In the genomic region with DNA sequence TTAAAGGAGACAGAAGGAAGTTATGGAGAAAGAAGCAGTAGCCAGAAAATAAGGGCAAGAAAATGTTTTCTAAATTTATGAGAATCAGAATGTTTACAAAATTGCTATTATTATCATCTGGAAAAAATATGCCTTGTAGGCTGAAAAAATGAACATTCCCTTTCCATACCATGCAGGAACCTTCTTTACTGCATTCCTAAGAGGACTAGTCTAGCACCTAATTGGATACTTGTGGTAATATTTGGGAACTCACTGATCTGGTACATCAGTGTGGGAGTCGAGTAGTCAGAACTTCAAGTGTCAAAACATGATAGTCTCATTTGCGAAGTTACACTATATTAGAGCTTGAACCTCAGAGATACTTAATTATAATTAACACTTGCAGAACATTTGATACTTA, we compare ENCODE assay signal across 27 cellular contexts.
"Had no signal": no experiment of that assay in that cellular context is flagged by ENCODE, and none has a peak within 500 bp of the region (broad histone marks: within the 10 kb centered on the region; RNA-seq: fewer than 3 reads in every experiment).

No MANE protein-coding gene starts in this region.

- H3K27ac Mint-ChIP-seq: activated CD4-positive, alpha-beta memory T cell treated with anti-CD3 and anti-CD28 coated beads, Interleukin-2, amount 10 ng/mL, durations not matched to agents 7 days and 5 days; activated CD4-positive, alpha-beta T cell treated with anti-CD3 and anti-CD28 coated beads, Interleukin-2, amount 10 ng/mL, durations not matched to agents 7 days and 5 days; activated naive CD4-positive, alpha-beta T cell treated with anti-CD3 and anti-CD28 coated beads, Interleukin-2, amount 10 ng/mL, durations not matched to agents 7 days and 5 days; activated T-cell treated with anti-CD3 and anti-CD28 coated beads, Interleukin-2, amount 50 U/mL, for 24 hours had no signal

- H3K4me1 ChIP-seq: breast epithelium had no signal

- H3K36me3 ChIP-seq: breast epithelium, lower lobe of right lung, right atrium auricular region had no signal

- H3K27ac ChIP-seq: breast epithelium, heart left ventricle, lower lobe of right lung, right atrium auricular region, tibial nerve had no signal

- H3K9me3 ChIP-seq: breast epithelium, heart left ventricle, lower lobe of right lung, right atrium auricular region, spleen, tibial nerve had no signal

- H3K27me3 Mint-ChIP-seq: activated CD4-positive, alpha-beta memory T cell treated with anti-CD3 and anti-CD28 coated beads, Interleukin-2, amount 10 ng/mL, durations not matched to agents 7 days and 5 days; activated CD4-positive, alpha-beta T cell treated with anti-CD3 and anti-CD28 coated beads, Interleukin-2, amount 10 ng/mL, durations not matched to agents 7 days and 5 days; activated naive CD4-positive, alpha-beta T cell treated with anti-CD3 and anti-CD28 coated beads, Interleukin-2, amount 10 ng/mL, durations not matched to agents 7 days and 5 days; activated T-cell treated with anti-CD3 and anti-CD28 coated beads, Interleukin-2, amount 50 U/mL, for 24 hours; naive thymus-derived CD8-positive, alpha-beta T cell had no signal

- H3K9me3 Mint-ChIP-seq: activated CD4-positive, alpha-beta memory T cell treated with anti-CD3 and anti-CD28 coated beads, Interleukin-2, amount 10 ng/mL, durations not matched to agents 7 days and 5 days; activated CD4-positive, alpha-beta T cell treated with anti-CD3 and anti-CD28 coated beads, Interleukin-2, amount 10 ng/mL, durations not matched to agents 7 days and 5 days; activated naive CD4-positive, alpha-beta T cell treated with anti-CD3 and anti-CD28 coated beads, Interleukin-2, amount 10 ng/mL, durations not matched to agents 7 days and 5 days; immature natural killer cell; naive thymus-derived CD8-positive, alpha-beta T cell; neural crest cell had no signal

- H3K4me3 Mint-ChIP-seq: activated CD4-positive, alpha-beta memory T cell treated with anti-CD3 and anti-CD28 coated beads, Interleukin-2, amount 10 ng/mL, durations not matched to agents 7 days and 5 days; activated CD4-positive, alpha-beta T cell treated with anti-CD3 and anti-CD28 coated beads, Interleukin-2, amount 10 ng/mL, durations not matched to agents 7 days and 5 days; activated naive CD4-positive, alpha-beta T cell treated with anti-CD3 and anti-CD28 coated beads, Interleukin-2, amount 10 ng/mL, durations not matched to agents 7 days and 5 days; activated T-cell treated with anti-CD3 and anti-CD28 coated beads, Interleukin-2, amount 50 U/mL, for 24 hours; immature natural killer cell; naive thymus-derived CD8-positive, alpha-beta T cell; neural crest cell had no signal

- ATAC-seq: heart left ventricle; left lobe of liver; lower lobe of right lung; naive thymus-derived CD8-positive, alpha-beta T cell had no signal

- DNase-seq: activated CD4-positive, alpha-beta memory T cell treated with anti-CD3 and anti-CD28 coated beads, Interleukin-2, amount 10 ng/mL, durations not matched to agents 7 days and 5 days; activated CD4-positive, alpha-beta T cell treated with anti-CD3 and anti-CD28 coated beads, Interleukin-2, amount 10 ng/mL, durations not matched to agents 7 days and 5 days; activated CD4-positive, CD25-positive, alpha-beta regulatory T cell treated with anti-CD3 and anti-CD28 coated beads, Interleukin-2, amount 50 U/mL, for 72 hours; activated CD8-positive, alpha-beta memory T cell treated with anti-CD3 and anti-CD28 coated beads, Interleukin-2, amount 50 U/mL, for 48 hours; activated gamma-delta T cell; activated naive CD4-positive, alpha-beta T cell treated with anti-CD3 and anti-CD28 coated beads, Interleukin-2, amount 10 ng/mL, durations not matched to agents 7 days and 5 days; activated T-cell treated with anti-CD3 and anti-CD28 coated beads, Interleukin-2, amount 50 U/mL, for 24 hours; amygdala; central memory CD4-positive, alpha-beta T cell; effector CD8-positive, alpha-beta T cell; erythroblast; heart left ventricle; hypothalamus; immature natural killer cell; kidney; lower lobe of right lung; mesenchymal stem cell; naive thymus-derived CD8-positive, alpha-beta T cell; occipital lobe; spleen; stimulated activated naive CD4-positive, alpha-beta T cell treated with Interleukin-2 at 50 U/mL for 16 hours; T-helper 2 cell had no signal

- H3K27me3 ChIP-seq: breast epithelium, heart left ventricle, right atrium auricular region, spleen, tibial nerve had no signal

- H3K4me3 ChIP-seq: breast epithelium, heart left ventricle, lower lobe of right lung, right atrium auricular region, spleen, tibial nerve had no signal
